In genomic region chr3:32455609-32456428, GRCh38 we compare ENCODE assay signal across 11 cellular contexts. TPM values are rescaled to one million over a fixed set of nuclear protein-coding genes. Genes with fewer than 3 reads are reported as not detected.
DNase-seq lines count a peak whose midpoint lies in the region; ATAC-seq and TF ChIP-seq lines count a peak whose summit lies in the region.
"Had no signal": no experiment of that assay in that cellular context is flagged by ENCODE, and none has a peak within 500 bp of the region (broad histone marks: within the 10 kb centered on the region; RNA-seq: fewer than 3 reads in every experiment).

No MANE protein-coding gene starts in this region.

- no peaks in the 10 kb centered on the region for H3K27me3 ChIP-seq in mesenchymal stem cell (ENCODE audit: control insufficient read depth in 1 of 2, insufficient read depth in 1 of 2, low read length in 2 of 2)
- H3K27me3 ChIP-seq: adrenal gland had no signal

- peak overlapping the region in 4 of 7 donors; percentile 33 to 87 (median 60) for H3K27ac Mint-ChIP-seq in CD14-positive monocyte

- no peak overlapping the region for H3K4me2 ChIP-seq in mesenchymal stem cell (ENCODE audit: low read length, poor library complexity, severe bottlenecking)

- peaks cover 57 to 66% of the 10 kb centered on the region in 2 donors for H3K36me3 Mint-ChIP-seq in CD14-positive monocyte

- no peak for TF ChIP-seq CTCF in CD14-positive monocyte (IDR thresholded peaks at IDR 0.05)

- no peak overlapping the region for H3K27ac ChIP-seq in mesenchymal stem cell (ENCODE audit: low read length, poor library complexity, severe bottlenecking)
- H3K27ac ChIP-seq: adrenal gland had no signal

- H2BK5ac ChIP-seq in mesenchymal stem cell (ENCODE audit: low read depth, low read length, poor library complexity, severe bottlenecking) = no peak overlapping the region

- no peak overlapping the region for H3K14ac ChIP-seq in mesenchymal stem cell (ENCODE audit: low read length in 2 of 2)

- no peak for DNase-seq in CD14-positive monocyte (ENCODE audit: low spot score)
- peak; percentile 48 for DNase-seq in activated CD8-positive, alpha-beta memory T cell treated with anti-CD3 and anti-CD28 coated beads, Interleukin-2, amount 50 U/mL, for 48 hours
- DNase-seq in mesenchymal stem cell = no peak
- no peak for DNase-seq in NCI-H2227 treated with DMSO at 0.1 percent for 48 hours (lab: John Stamatoyannopoulos, UW)
- no peak for DNase-seq in SIG-M5 treated with dmso at 0.1 percent for 504 hours (lab: John Stamatoyannopoulos, UW; ENCODE audit: unreplicated experiment)
- DNase-seq in OCI-M2 (lab: John Stamatoyannopoulos, UW; ENCODE audit: unreplicated experiment) = no peak
- DNase-seq: MM.1S had no signal

- H3K4ac ChIP-seq in mesenchymal stem cell (ENCODE audit: low read depth in 1 of 2, low read length in 2 of 2) = no peak overlapping the region

- H2BK12ac ChIP-seq in mesenchymal stem cell (ENCODE audit: low read length in 2 of 2) = no peak overlapping the region

- no peak overlapping the region for H3K4me3 Mint-ChIP-seq in CD14-positive monocyte
- H3K4me3 Mint-ChIP-seq: neural crest cell had no signal

- no peak overlapping the region for H2AK5ac ChIP-seq in mesenchymal stem cell (ENCODE audit: low read length, severe bottlenecking)

- H2BK120ac ChIP-seq in mesenchymal stem cell (ENCODE audit: low read depth, low read length) = no peak overlapping the region

- peaks cover 23% of the 10 kb centered on the region for H3K4me1 Mint-ChIP-seq in CD14-positive monocyte

- H4K91ac ChIP-seq in mesenchymal stem cell (ENCODE audit: low read length) = peak overlapping the region; percentile 3

- no peaks in the 10 kb centered on the region for H3K27me3 Mint-ChIP-seq in CD14-positive monocyte (ENCODE audit: low read depth in 3 of 3)

- no peak overlapping the region for H2BK15ac ChIP-seq in mesenchymal stem cell (ENCODE audit: low read depth, poor library complexity, severe bottlenecking)

- no peak overlapping the region for H2AFZ ChIP-seq in mesenchymal stem cell (ENCODE audit: low read depth, low read length)

- intact Hi-C loops in CD14-positive monocyte (cut with micrococcal nuclease) = no loop called here

- ATAC-seq in GM19438 (IDR thresholded peaks at IDR 0.05; ENCODE audit: low read depth, unreplicated experiment) = peak; percentile 48
- ATAC-seq in GM18861 (IDR thresholded peaks at IDR 0.05; ENCODE audit: unreplicated experiment) = no peak

- WGBS in mesenchymal stem cell = 91% methylated on average over 13 of the region's 15 CpGs

- peak overlapping the region in 1 of 2 experiments; percentile 16 for H3K23ac ChIP-seq in mesenchymal stem cell (ENCODE audit: low read length in 2 of 2)

- H3K4me1 ChIP-seq in mesenchymal stem cell (ENCODE audit: control insufficient read depth, insufficient read depth, low read depth, low read length) = peaks cover 12% of the 10 kb centered on the region
- H3K4me1 ChIP-seq: adrenal gland had no signal

- H3K79me1 ChIP-seq in mesenchymal stem cell (replicated peaks; ENCODE audit: low read length, poor library complexity, severe bottlenecking) = no peaks in the 10 kb centered on the region

- H3K18ac ChIP-seq in mesenchymal stem cell (ENCODE audit: low read depth in 1 of 2, low read length in 2 of 2) = no peak overlapping the region

- H3K9me3 ChIP-seq in mesenchymal stem cell (ENCODE audit: control insufficient read depth, low read length) = no peaks in the 10 kb centered on the region
- H3K9me3 ChIP-seq: adrenal gland had no signal

- no peak overlapping the region for H4K8ac ChIP-seq in mesenchymal stem cell (ENCODE audit: low read length)

- H3K4me3 ChIP-seq in mesenchymal stem cell (ENCODE audit: insufficient read depth in 1 of 2, low read depth in 1 of 2, low read length in 2 of 2) = no peak overlapping the region
- H3K4me3 ChIP-seq: adrenal gland had no signal

- no peak overlapping the region for H3K9ac ChIP-seq in mesenchymal stem cell (ENCODE audit: low read length)

- H3K9me3 Mint-ChIP-seq in CD14-positive monocyte = no peaks in the 10 kb centered on the region
- H3K9me3 Mint-ChIP-seq: neural crest cell had no signal

- H3K36me3 ChIP-seq in mesenchymal stem cell (ENCODE audit: control insufficient read depth in 1 of 2, insufficient read depth in 2 of 2, low read depth in 1 of 2, low read length in 2 of 2) = peaks cover 22 to 39% of the 10 kb centered on the region in 2 experiments
- H3K36me3 ChIP-seq: adrenal gland had no signal

RNA-seq across cellular contexts. Expression of gene CMTM6, which starts 46.8 kb away (rescaled TPM):
- polyA plus RNA-seq in CD14-positive monocyte = 100 to 1,000 TPM; 190 to 210 TPM
- 80.4 TPM for polyA plus RNA-seq in mesenchymal stem cell (2013, experiment 1 of 2)
- 85.5 TPM for polyA plus RNA-seq in mesenchymal stem cell (2013, experiment 2 of 2)
